18 cellular contexts compared by ENCODE assay signal in genomic region chr4:66045913-66046312, GRCh38.
DNase-seq lines count a peak whose midpoint lies in the region; ATAC-seq and TF ChIP-seq lines count a peak whose summit lies in the region.
"Had no signal": no experiment of that assay in that cellular context is flagged by ENCODE, and none has a peak within 500 bp of the region (broad histone marks: within the 10 kb centered on the region; RNA-seq: fewer than 3 reads in every experiment).

No MANE protein-coding gene starts in this region.

- ATAC-seq in GM23338 = peak; percentile 32; the same call in 2 of the 3 replicates
- ATAC-seq: HCT116, HepG2 had no signal

- H3K27ac Mint-ChIP-seq in GM23338 (no peak overlapping the region), chondrocyte (ENCODE audit: unreplicated experiment) (no peak overlapping the region)
- H3K27ac Mint-ChIP-seq: B cell; CD4-positive, alpha-beta T cell had no signal

- H3K36me3 Mint-ChIP-seq in GM23338 (ENCODE audit: low read depth) = no peaks in the 10 kb centered on the region
- H3K36me3 Mint-ChIP-seq in chondrocyte (ENCODE audit: low read depth) = no peaks in the 10 kb centered on the region

- intact Hi-C loops in posterior cingulate gyrus (cut with DNase I) = no loop called here

- H3K4me1 ChIP-seq in GM23338 (ENCODE audit: insufficient read depth) = no peaks in the 10 kb centered on the region

- no peaks in the 10 kb centered on the region for H3K79me2 ChIP-seq in GM23338 (replicated peaks; ENCODE audit: insufficient read depth)

- H3K4me1 Mint-ChIP-seq in GM23338 (peaks cover 3% of the 10 kb centered on the region; the same call in 2 of the 3 replicates), chondrocyte (ENCODE audit: low read depth) (peaks cover 3% of the 10 kb centered on the region)
- H3K4me1 Mint-ChIP-seq: B cell had no signal

- TF ChIP-seq CTCF in AG09309 (IDR thresholded peaks at IDR 0.05; ENCODE audit: control insufficient read depth, insufficient read depth, low read depth, low read length, missing control alignments) = peak; percentile 5
- TF ChIP-seq CTCF in GM23338 (conservative IDR thresholded peaks at IDR 0.05; ENCODE audit: low read depth in 2 of 2) = peak; percentile 44 to 62
- peak; percentile 15 for TF ChIP-seq CTCF in chondrocyte (IDR thresholded peaks at IDR 0.05)

- H3K27ac ChIP-seq in GM23338 (ENCODE audit: low read depth) = no peak overlapping the region

- DNase-seq in AG09309 (ENCODE audit: low read depth) (no peak), GM23338 (ENCODE audit: low spot score) (peak; percentile 35), chondrocyte (ENCODE audit: low spot score) (no peak), iPS-NIHi7 (ENCODE audit: extremely low spot score) (peak; percentile 10), NCI-H146 (lab: John Stamatoyannopoulos, UW) (no peak), posterior cingulate gyrus (no peak), T-helper 1 cell (no peak)
- DNase-seq: ACHN; C1 segment of cervical spinal cord; Calu3; CD4-positive, alpha-beta T cell; DMS153; DMS79 treated with DMSO at 0.1 percent for 48 hours; EL; GOT3 had no signal

- H3K4me2 ChIP-seq in GM23338 = no peak overlapping the region

- no peaks in the 10 kb centered on the region for H4K20me1 ChIP-seq in GM23338 (replicated peaks; ENCODE audit: insufficient read depth)

- H3K27me3 Mint-ChIP-seq in GM23338 (ENCODE audit: insufficient read depth, low read depth, poor library complexity) (peaks cover 3% of the 10 kb centered on the region), chondrocyte (ENCODE audit: low read depth) (no peaks in the 10 kb centered on the region)
- H3K27me3 Mint-ChIP-seq: B cell; CD4-positive, alpha-beta T cell had no signal

- H3K4me3 Mint-ChIP-seq in GM23338 (no peak overlapping the region), chondrocyte (ENCODE audit: unreplicated experiment) (no peak overlapping the region)
- H3K4me3 Mint-ChIP-seq: B cell; CD4-positive, alpha-beta T cell had no signal

- H3K9me2 ChIP-seq in GM23338 (ENCODE audit: insufficient read depth) = no peaks in the 10 kb centered on the region

- H2AFZ ChIP-seq in GM23338 = no peak overlapping the region

- H3F3A ChIP-seq in GM23338 (replicated peaks; ENCODE audit: low read depth) = no peaks in the 10 kb centered on the region

- H3K4me3 ChIP-seq in AG09309 (ENCODE audit: control insufficient read depth, low read depth, low read length) (no peak overlapping the region), GM23338 (no peak overlapping the region)

- no peaks in the 10 kb centered on the region for H3K27me3 ChIP-seq in GM23338 (ENCODE audit: insufficient read depth)

- H3K9me3 Mint-ChIP-seq in GM23338 (no peaks in the 10 kb centered on the region; the same call in 2 of the 3 replicates), chondrocyte (ENCODE audit: low read depth) (peaks cover 5% of the 10 kb centered on the region)

- no peaks in the 10 kb centered on the region for H3K36me3 ChIP-seq in GM23338 (ENCODE audit: insufficient read depth)

TF ChIP-seq in GM23338, 12 proteins besides CTCF, POLR2A, EP300 and RAD21:
- no peak for TF ChIP-seq STAT1 (IDR thresholded peaks at IDR 0.05; ENCODE audit: unreplicated experiment)
- TF ChIP-seq, protein P1, sequence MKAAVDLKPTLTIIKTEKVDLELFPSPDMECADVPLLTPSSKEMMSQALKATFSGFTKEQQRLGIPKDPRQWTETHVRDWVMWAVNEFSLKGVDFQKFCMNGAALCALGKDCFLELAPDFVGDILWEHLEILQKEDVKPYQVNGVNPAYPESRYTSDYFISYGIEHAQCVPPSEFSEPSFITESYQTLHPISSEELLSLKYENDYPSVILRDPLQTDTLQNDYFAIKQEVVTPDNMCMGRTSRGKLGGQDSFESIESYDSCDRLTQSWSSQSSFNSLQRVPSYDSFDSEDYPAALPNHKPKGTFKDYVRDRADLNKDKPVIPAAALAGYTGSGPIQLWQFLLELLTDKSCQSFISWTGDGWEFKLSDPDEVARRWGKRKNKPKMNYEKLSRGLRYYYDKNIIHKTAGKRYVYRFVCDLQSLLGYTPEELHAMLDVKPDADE (IDR thresholded peaks at IDR 0.05) = no peak
- no peak for TF ChIP-seq NANOG (IDR thresholded peaks at IDR 0.05; ENCODE audit: borderline replicate concordance)
- no peak for TF ChIP-seq EZH2 (IDR thresholded peaks at IDR 0.05; ENCODE audit: low read depth, unreplicated experiment)

Comparison
In these comparisons a context has a peak if more than half of its experiments do, and no peak if none do; other contexts are left out.
1. DNase-seq: peak in GM23338 (single experiment) and iPS-NIHi7 (single experiment); none in AG09309 (single experiment), chondrocyte (single experiment), NCI-H146 (single experiment), posterior cingulate gyrus (0 of 10) and T-helper 1 cell (0 of 5).
2. Peak in every context shown above with its lines, with median percentiles within 50 percentile points of each other: CTCF ChIP-seq.